10 cellular contexts compared by ENCODE assay signal in the genomic region with DNA sequence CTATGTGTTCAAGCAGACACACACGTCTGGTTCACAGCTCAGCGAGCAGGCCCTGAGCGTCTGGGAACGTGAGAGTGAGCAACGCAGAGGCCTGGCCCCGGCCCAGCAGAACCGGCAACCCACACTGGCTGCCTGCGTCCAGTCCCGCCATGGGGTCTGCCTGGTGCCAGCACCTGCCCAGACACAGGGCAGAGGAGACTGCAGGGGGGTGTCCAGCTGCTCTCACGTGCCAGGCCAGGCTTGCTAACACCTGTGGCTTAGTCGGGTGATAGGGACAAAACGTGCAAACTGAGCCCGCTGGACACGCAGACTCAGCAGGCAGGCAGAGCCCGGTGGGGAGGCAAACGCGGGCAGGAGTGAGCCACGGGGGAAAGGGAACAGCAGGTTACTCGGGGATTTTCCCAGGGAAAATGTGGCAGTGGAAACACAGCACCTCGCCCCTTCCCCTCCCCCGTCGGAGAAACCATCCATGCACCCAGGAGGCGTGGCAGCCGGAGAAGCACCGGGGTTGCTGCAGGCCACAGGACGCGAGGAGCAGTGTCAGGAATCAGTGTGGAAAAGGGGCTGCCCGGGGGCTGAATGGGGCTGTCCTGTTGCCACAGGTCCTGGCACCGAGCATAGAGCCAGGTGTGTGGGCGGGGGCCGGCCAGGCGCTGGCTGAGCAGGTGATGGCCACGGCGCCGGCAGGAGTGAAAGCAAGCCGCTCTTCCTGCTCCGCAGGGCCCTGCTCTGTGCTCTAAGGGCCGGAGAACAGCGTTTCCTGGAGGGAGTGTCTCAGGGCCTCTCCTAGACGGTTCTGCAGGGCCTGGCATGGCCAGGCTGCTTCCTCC.
DNase-seq lines count a peak whose midpoint lies in the region; ATAC-seq and TF ChIP-seq lines count a peak whose summit lies in the region.
"Had no signal": no experiment of that assay in that cellular context is flagged by ENCODE, and none has a peak within 500 bp of the region (broad histone marks: within the 10 kb centered on the region; RNA-seq: fewer than 3 reads in every experiment).

No MANE protein-coding gene starts in this region.

- no peak overlapping the region for H3K4me2 ChIP-seq in hepatocyte

- H3K27me3 Mint-ChIP-seq in CD4-positive, alpha-beta T cell, result no peaks in the 10 kb centered on the region
- no peaks in the 10 kb centered on the region for H3K27me3 Mint-ChIP-seq in neural crest cell (ENCODE audit: low read depth)
- H3K27me3 Mint-ChIP-seq: activated naive CD8-positive, alpha-beta T cell treated with anti-CD3 and anti-CD28 coated beads, Interleukin-2, amount 50 U/mL, for 24 hours had no signal

- H3K9me3 ChIP-seq in CD4-positive, alpha-beta T cell (ENCODE audit: control insufficient read depth, low read length), result no peaks in the 10 kb centered on the region
- no peaks in the 10 kb centered on the region for H3K9me3 ChIP-seq in hepatocyte (ENCODE audit: low read depth)

- H3K27me3 ChIP-seq in CD4-positive, alpha-beta T cell (ENCODE audit: control insufficient read depth, insufficient read depth, low read length), result no peaks in the 10 kb centered on the region
- no peaks in the 10 kb centered on the region for H3K27me3 ChIP-seq in hepatocyte

- POLR2A ChIA-PET in CD4-positive, alpha-beta T cell (lab: Charles Lee), result interaction anchor here (1.0 to 1.6 kb wide), 2 partner anchors 21 to 88 kb away, joined by 3 read pairs; no protein-coding TSS in a partner anchor
- POLR2A ChIA-PET in HEK293T (lab: Yijun Ruan, JAX), result no interaction called here

- H3K9me2 ChIP-seq in hepatocyte (replicated peaks; ENCODE audit: insufficient read depth), result no peaks in the 10 kb centered on the region

- H3K27ac Mint-ChIP-seq in CD4-positive, alpha-beta T cell, result peak overlapping the region; percentile 78
- peak overlapping the region; percentile 62 for H3K27ac Mint-ChIP-seq in neural crest cell (ENCODE audit: unreplicated experiment)
- H3K27ac Mint-ChIP-seq: activated naive CD8-positive, alpha-beta T cell treated with anti-CD3 and anti-CD28 coated beads, Interleukin-2, amount 50 U/mL, for 24 hours had no signal

- CTCF ChIA-PET in CD4-positive, alpha-beta T cell (lab: Charles Lee), result interaction anchor here (1.4 kb wide), 1 partner anchor 21 kb away, joined by 8 read pairs; no protein-coding TSS in a partner anchor
- CTCF ChIA-PET in HEK293T (lab: Yijun Ruan, JAX), result no interaction called here

- H3K9me3 Mint-ChIP-seq in CD4-positive, alpha-beta T cell, result no peaks in the 10 kb centered on the region
- H3K9me3 Mint-ChIP-seq in neural crest cell, result peaks cover 2% of the 10 kb centered on the region
- H3K9me3 Mint-ChIP-seq: activated naive CD8-positive, alpha-beta T cell treated with anti-CD3 and anti-CD28 coated beads, Interleukin-2, amount 50 U/mL, for 24 hours had no signal

- H3K4me1 Mint-ChIP-seq in CD4-positive, alpha-beta T cell (ENCODE audit: low read depth), result peaks cover 61% of the 10 kb centered on the region
- peaks cover 71% of the 10 kb centered on the region for H3K4me1 Mint-ChIP-seq in neural crest cell

- TF ChIP-seq CTCF in CD4-positive, alpha-beta T cell (IDR thresholded peaks at IDR 0.05), result no peak
- no peak for TF ChIP-seq CTCF in epithelial cell of proximal tubule (conservative IDR thresholded peaks at IDR 0.05; ENCODE audit: low read depth, low read length)
- TF ChIP-seq CTCF in neural crest cell (conservative IDR thresholded peaks at IDR 0.05), result no peak
- TF ChIP-seq CTCF in hepatocyte (IDR thresholded peaks at IDR 0.05; ENCODE audit: poor library complexity), result no peak

- H3K79me2 ChIP-seq in hepatocyte, result peaks cover 84% of the 10 kb centered on the region

- no peak for DNase-seq in CD4-positive, alpha-beta T cell
- peak; percentile 60 for DNase-seq in NCI-H2196 treated with DMSO at 0.1 percent for 48 hours (lab: John Stamatoyannopoulos, UW; ENCODE audit: unreplicated experiment)
- no peak for DNase-seq in epithelial cell of proximal tubule (ENCODE audit: low read depth)
- no peak for DNase-seq in neural crest cell (ENCODE audit: low read depth, low spot score)
- no peak for DNase-seq in HEK293T (ENCODE audit: extremely low spot score)
- no peak for DNase-seq in hepatocyte (ENCODE audit: low spot score)
- no peak for DNase-seq in activated CD4-positive, alpha-beta T cell treated with anti-CD3 and anti-CD28 coated beads, Interleukin-2, amount 50 U/mL, for 48 hours
- DNase-seq: activated naive CD8-positive, alpha-beta T cell treated with anti-CD3 and anti-CD28 coated beads, Interleukin-2, amount 50 U/mL, for 24 hours; NCI-H1930 had no signal

- intact Hi-C loops in CD4-positive, alpha-beta T cell (cut with DNase I, micrococcal nuclease), result no loop called here

- H3K36me3 ChIP-seq in hepatocyte (replicated peaks; ENCODE audit: insufficient read depth, low read depth), result no peaks in the 10 kb centered on the region

- H3K4me3 ChIP-seq in epithelial cell of proximal tubule (ENCODE audit: low read depth, low read length) (peak overlapping the region; percentile 46), hepatocyte (no peak overlapping the region)

- H2AFZ ChIP-seq in hepatocyte, result no peak overlapping the region

- no peak for ATAC-seq in CD4-positive, alpha-beta T cell (ENCODE audit: poor library complexity)
- ATAC-seq in HG02623 (IDR thresholded peaks at IDR 0.05; ENCODE audit: unreplicated experiment), result no peak
- ATAC-seq: activated naive CD8-positive, alpha-beta T cell treated with anti-CD3 and anti-CD28 coated beads, Interleukin-2, amount 50 U/mL, for 24 hours had no signal

- H3K4me1 ChIP-seq in hepatocyte (ENCODE audit: insufficient read depth), result peaks cover 6% of the 10 kb centered on the region

- no peaks in the 10 kb centered on the region for H4K20me1 ChIP-seq in hepatocyte (ENCODE audit: insufficient read depth, poor library complexity, severe bottlenecking)

- 79% methylated on average over 40 of the region's 40 CpGs for WGBS in hepatocyte (ENCODE audit: low lambda C conversion rate, missing lambda C conversion rate)

- H3K4me3 Mint-ChIP-seq in CD4-positive, alpha-beta T cell, result peak overlapping the region; percentile 20
- no peak overlapping the region for H3K4me3 Mint-ChIP-seq in neural crest cell

- H3K36me3 Mint-ChIP-seq in CD4-positive, alpha-beta T cell (ENCODE audit: low read depth), result peaks cover 27% of the 10 kb centered on the region
- peaks cover 6% of the 10 kb centered on the region for H3K36me3 Mint-ChIP-seq in neural crest cell (ENCODE audit: low read depth)

- no peak overlapping the region for H3K27ac ChIP-seq in CD4-positive, alpha-beta T cell (ENCODE audit: low read depth, low read length)
- H3K27ac ChIP-seq in hepatocyte, result no peak overlapping the region

TF ChIP-seq in HEK293T, 16 proteins besides CTCF, POLR2A, EP300 and RAD21:
- TF ChIP-seq NFRKB (IDR thresholded peaks at IDR 0.05) (no peak), ELF4 (IDR thresholded peaks at IDR 0.05) (no peak), BHLHE40 (IDR thresholded peaks at IDR 0.05; ENCODE audit: borderline replicate concordance) (no peak), HDGF (IDR thresholded peaks at IDR 0.05; ENCODE audit: borderline replicate concordance) (no peak)
